In genomic region chr3:182807056-182807455, GRCh38 we compare ENCODE assay signal across 23 cellular contexts. TPM values are rescaled to one million over a fixed set of nuclear protein-coding genes. Genes with fewer than 3 reads are reported as not detected.
A peak's percentile ranks its signal among the peaks of the same experiment; 100 is the strongest.
DNase-seq lines count a peak whose midpoint lies in the region; ATAC-seq, FAIRE-seq and TF ChIP-seq lines count a peak whose summit lies in the region.
"Had no signal": no experiment of that assay in that cellular context is flagged by ENCODE, and none has a peak within 500 bp of the region (broad histone marks: within the 10 kb centered on the region; RNA-seq: fewer than 3 reads in every experiment).

No MANE protein-coding gene starts in this region.

- H3K4me3 Mint-ChIP-seq in activated naive CD4-positive, alpha-beta T cell treated with anti-CD3 and anti-CD28 coated beads, Interleukin-2, amount 50 U/mL, for 24 hours, result no peak overlapping the region
- peak overlapping the region in 7 of 10 donors; percentile 8 to 30 (median 14) for H3K4me3 Mint-ChIP-seq in naive thymus-derived CD8-positive, alpha-beta T cell
- no peak overlapping the region for H3K4me3 Mint-ChIP-seq in activated CD4-positive, alpha-beta memory T cell treated with anti-CD3 and anti-CD28 coated beads, Interleukin-2, amount 10 ng/mL, durations not matched to agents 7 days and 5 days
- H3K4me3 Mint-ChIP-seq: GM23338 had no signal

- no peak overlapping the region for H3K4me2 ChIP-seq in K562 (ENCODE audit: insufficient read depth, low read length)
- H3K4me2 ChIP-seq: BLaER1 treated with 17β-estradiol and CSF1 and Interleukin-3, amounts not matched to agents 10 nM and 100 nM; GM23338 had no signal

- no peak for ATAC-seq in K562
- ATAC-seq in naive thymus-derived CD8-positive, alpha-beta T cell, result no peak
- ATAC-seq: GM23338, HCT116, Panc1 had no signal

- H3K27me3 Mint-ChIP-seq in activated naive CD4-positive, alpha-beta T cell treated with anti-CD3 and anti-CD28 coated beads, Interleukin-2, amount 50 U/mL, for 24 hours, result no peaks in the 10 kb centered on the region
- H3K27me3 Mint-ChIP-seq in naive thymus-derived CD8-positive, alpha-beta T cell, result no peaks in the 10 kb centered on the region
- H3K27me3 Mint-ChIP-seq in activated CD4-positive, alpha-beta memory T cell treated with anti-CD3 and anti-CD28 coated beads, Interleukin-2, amount 10 ng/mL, durations not matched to agents 7 days and 5 days, result no peaks in the 10 kb centered on the region
- H3K27me3 Mint-ChIP-seq: IgD-negative memory B cell had no signal

- TF ChIP-seq CTCF in K562 (IDR thresholded peaks at IDR 0.05 in 2 of 3, conservative IDR thresholded peaks at IDR 0.05 in 1 of 3; ENCODE audit: insufficient read depth in 2 of 3, low read depth in 1 of 3, low read length in 3 of 3), result no peak

- intact Hi-C loops in K562 (cut with micrococcal nuclease), result no loop called here

- H3K27me3 ChIP-seq in K562 (ENCODE audit: control insufficient read depth in 2 of 2, insufficient read depth in 2 of 2, low read length in 2 of 2), result no peaks in the 10 kb centered on the region
- H3K27me3 ChIP-seq: BLaER1 treated with 17β-estradiol and CSF1 and Interleukin-3, amounts not matched to agents 10 nM and 100 nM had no signal

- H3K9me3 ChIP-seq in K562 (replicated peaks; ENCODE audit: control insufficient read depth, insufficient read depth, low read depth, low read length), result no peaks in the 10 kb centered on the region

- WGBS in K562 (ENCODE audit: insufficient coverage, low coverage, missing lambda C conversion rate), result 0% methylated on average over 1 of the region's 1 CpG

- CTCF ChIA-PET in K562 (lab: Yijun Ruan, JAX; ENCODE audit: low intra/inter-chr PET ratio), result interaction anchor here (0.6 kb wide), 1 partner anchor 1879 kb away, joined by 3 read pairs; no protein-coding TSS in a partner anchor
- CTCF ChIA-PET in activated CD4-positive, alpha-beta memory T cell treated with anti-CD3 and anti-CD28 coated beads, Interleukin-2, amount 10 ng/mL, durations not matched to agents 7 days and 5 days (lab: Charles Lee), result interaction anchor here (1.2 to 2.1 kb wide), 2 partner anchors 11 to 13 kb away, joined by 3 to 6 read pairs; no protein-coding TSS in a partner anchor

- no peak for DNase-seq in activated naive CD4-positive, alpha-beta T cell treated with Interleukin-2 at 50 U/mL for 16 hours
- DNase-seq in SK-N-DZ (ENCODE audit: low spot score) (peak; percentile 67), K562 (ENCODE audit: extremely low read depth in 1 of 4, low spot score in 3 of 4) (no peak), inferior parietal cortex (ENCODE audit: extremely low spot score) (no peak)
- DNase-seq in naive thymus-derived CD8-positive, alpha-beta T cell, result no peak
- no peak for DNase-seq in activated CD4-positive, alpha-beta memory T cell treated with anti-CD3 and anti-CD28 coated beads, Interleukin-2, amount 10 ng/mL, durations not matched to agents 7 days and 5 days
- no peak for DNase-seq in stimulated activated CD4-positive, alpha-beta T cell treated with anti-CD3 and anti-CD28 coated beads, Interleukin-15, amount 100 ng/mL, for 24 hours
- DNase-seq: 8988T, Karpas-422, MV-4-11, NCI-H1105 treated with DMSO at 0.1 percent for 48 hours, NCI-H2029 treated with DMSO at 0.1 percent for 48 hours, NCI-H226, NCI-H510A treated with DMSO at 0.1 percent for 48 hours, NCI-H774, SIG-M5 had no signal

- peaks cover 7% of the 10 kb centered on the region for H3K36me3 Mint-ChIP-seq in activated naive CD4-positive, alpha-beta T cell treated with anti-CD3 and anti-CD28 coated beads, Interleukin-2, amount 50 U/mL, for 24 hours
- peaks cover 0 to 28% (median 0%) of the 10 kb centered on the region in 3 donors for H3K36me3 Mint-ChIP-seq in naive thymus-derived CD8-positive, alpha-beta T cell
- peaks cover 18% of the 10 kb centered on the region for H3K36me3 Mint-ChIP-seq in activated CD4-positive, alpha-beta memory T cell treated with anti-CD3 and anti-CD28 coated beads, Interleukin-2, amount 10 ng/mL, durations not matched to agents 7 days and 5 days (ENCODE audit: low read depth)

- no peak overlapping the region for H2AFZ ChIP-seq in K562 (ENCODE audit: low read depth, low read length)
- H2AFZ ChIP-seq: GM23338 had no signal

- POLR2A ChIA-PET in K562 (lab: Yijun Ruan, JAX), result interaction anchor here (1.3 to 1.9 kb wide), 3 partner anchors 9 to 11 kb away, joined by 4 read pairs; no protein-coding TSS in a partner anchor
- POLR2A ChIA-PET in naive thymus-derived CD8-positive, alpha-beta T cell (lab: Charles Lee), result interaction anchor here (0.9 kb wide), 1 partner anchor 13 kb away, joined by 4 read pairs; no protein-coding TSS in a partner anchor
- POLR2A ChIA-PET in activated CD4-positive, alpha-beta memory T cell treated with anti-CD3 and anti-CD28 coated beads, Interleukin-2, amount 10 ng/mL, durations not matched to agents 7 days and 5 days (lab: Charles Lee), result interaction anchor here (1.3 to 1.5 kb wide), 2 partner anchors 13 to 14 kb away, joined by 3 to 4 read pairs; partner anchors contain the start of gene ATP11B

- no TSS peak for BruUV-seq in K562 (replicated peaks; lab: Mats Ljungman, UMichigan)

- H4K20me1 ChIP-seq in K562 (replicated peaks; ENCODE audit: control insufficient read depth, insufficient read depth, low read length), result 0 out of 2 replicates have a peak, but pooled peaks cover 3% of the 10 kb centered on the region

- H3K36me3 ChIP-seq in K562 (ENCODE audit: control insufficient read depth, insufficient read depth, low read length), result no peaks in the 10 kb centered on the region

- no peaks in the 10 kb centered on the region for H3K9me3 Mint-ChIP-seq in activated naive CD4-positive, alpha-beta T cell treated with anti-CD3 and anti-CD28 coated beads, Interleukin-2, amount 50 U/mL, for 24 hours
- H3K9me3 Mint-ChIP-seq in naive thymus-derived CD8-positive, alpha-beta T cell, result no peaks in the 10 kb centered on the region
- H3K9me3 Mint-ChIP-seq in activated CD4-positive, alpha-beta memory T cell treated with anti-CD3 and anti-CD28 coated beads, Interleukin-2, amount 10 ng/mL, durations not matched to agents 7 days and 5 days, result no peaks in the 10 kb centered on the region
- H3K9me3 Mint-ChIP-seq: GM23338, IgD-negative memory B cell had no signal

- no peak for FAIRE-seq in K562 (lab: Jason Lieb, UNC)
- FAIRE-seq: G401.6 had no signal

- H3K4me3 ChIP-seq in K562, result no peak overlapping the region
- H3K4me3 ChIP-seq: BLaER1 treated with 17β-estradiol and CSF1 and Interleukin-3, amounts not matched to agents 10 nM and 100 nM; GM23338 had no signal

- H3K4me1 ChIP-seq in K562 (replicated peaks in 1 of 2; ENCODE audit: control insufficient read depth in 2 of 2, insufficient read depth in 2 of 2, low read length in 2 of 2), result peaks cover 10 to 40% of the 10 kb centered on the region in 2 experiments

- TF ChIP-seq RAD21 in K562 (CRISPR knock-in tag; conservative IDR thresholded peaks at IDR 0.05 in 1 of 2, IDR thresholded peaks at IDR 0.05 in 1 of 2), result no peak

- no peak for TF ChIP-seq EP300 in K562 (IDR thresholded peaks at IDR 0.05; ENCODE audit: low read length)

- no peak overlapping the region; the same call in 2 of the 3 replicates for H3K27ac ChIP-seq in K562 (ENCODE audit: extremely low read depth, low read depth, low read length)
- H3K27ac ChIP-seq: BLaER1 treated with 17β-estradiol and CSF1 and Interleukin-3, amounts not matched to agents 10 nM and 100 nM had no signal

- H3K79me2 ChIP-seq in K562 (ENCODE audit: control insufficient read depth, insufficient read depth, low read length), result peaks cover 99% of the 10 kb centered on the region

- H3K9me1 ChIP-seq in K562 (ENCODE audit: control insufficient read depth, insufficient read depth, low read length), result no peaks in the 10 kb centered on the region

- in situ Hi-C loops in K562 (cut with MboI), result no loop called here

- H3K9ac ChIP-seq in K562 (ENCODE audit: insufficient read depth in 1 of 2, low read depth in 2 of 2, low read length in 2 of 2), result no peak overlapping the region
- H3K9ac ChIP-seq: BLaER1 treated with 17β-estradiol and CSF1 and Interleukin-3, amounts not matched to agents 10 nM and 100 nM had no signal

- no peak for TF ChIP-seq POLR2A in K562 (conservative IDR thresholded peaks at IDR 0.05)

- H3K27ac Mint-ChIP-seq in activated naive CD4-positive, alpha-beta T cell treated with anti-CD3 and anti-CD28 coated beads, Interleukin-2, amount 50 U/mL, for 24 hours, result peak overlapping the region; percentile 6
- H3K27ac Mint-ChIP-seq in naive thymus-derived CD8-positive, alpha-beta T cell, result peak overlapping the region in 1 of 10 donors; percentile 9
- no peak overlapping the region for H3K27ac Mint-ChIP-seq in activated CD4-positive, alpha-beta memory T cell treated with anti-CD3 and anti-CD28 coated beads, Interleukin-2, amount 10 ng/mL, durations not matched to agents 7 days and 5 days
- H3K27ac Mint-ChIP-seq: GM23338, IgD-negative memory B cell had no signal

- peaks cover 86% of the 10 kb centered on the region for H3K4me1 Mint-ChIP-seq in activated naive CD4-positive, alpha-beta T cell treated with anti-CD3 and anti-CD28 coated beads, Interleukin-2, amount 50 U/mL, for 24 hours
- peaks cover 37 to 86% (median 77%) of the 10 kb centered on the region in 4 donors for H3K4me1 Mint-ChIP-seq in naive thymus-derived CD8-positive, alpha-beta T cell
- peaks cover 36% of the 10 kb centered on the region for H3K4me1 Mint-ChIP-seq in activated CD4-positive, alpha-beta memory T cell treated with anti-CD3 and anti-CD28 coated beads, Interleukin-2, amount 10 ng/mL, durations not matched to agents 7 days and 5 days

RNA-seq across cellular contexts. Expression of gene ATP11B, which starts 13.8 kb away (rescaled TPM):
- 9.5 and 10.1 TPM in 2 replicates for polyA plus RNA-seq in SK-N-DZ (2014; cell fraction: cytosol; rRNA removed)
- 18.1 and 18.4 TPM in 2 replicates for polyA plus RNA-seq in SK-N-DZ (2014; cell fraction: nucleus; rRNA removed)
- 31.7 and 147 TPM in 2 replicates for total RNA-seq in K562 (2011; cell fraction: chromatin; rRNA removed; ENCODE audit: low replicate concordance)
- total RNA-seq in K562 (2011; cell fraction: nucleolus; rRNA removed), result 23.2 and 28.2 TPM in 2 replicates
- total RNA-seq in K562 (2011; cell fraction: nucleoplasm; rRNA removed), result 65.4 and 117 TPM in 2 replicates
- total RNA-seq in K562 (2014; rRNA removed) (39.0 and 68.7 TPM in 2 replicates), K562 (2014; rRNA removed; fragmentation: Illumina TruSeq; extraction: Trizol) (61.1 and 70.3 TPM in 2 replicates), K562 (2015; rRNA removed; fragmentation: Illumina TruSeq; extraction: Trizol) (50.3 and 55.6 TPM in 2 replicates), K562 (2021) (67.3 and 67.6 TPM in 2 replicates)
- polyA plus RNA-seq in K562 (2011; rRNA removed) (29.3 and 41.8 TPM in 2 replicates), K562 (2014; fragmentation: Illumina TruSeq; extraction: Trizol) (33.1 and 40.2 TPM in 2 replicates), K562 (2014; fragmentation: Nextera tagmentation; extraction: Ambion mirVana) (10 to 100 TPM; 11.9 to 12.1 TPM), K562 (2014; rRNA removed) (23.6 and 27.0 TPM in 2 replicates)
- 6.7 and 16.4 TPM in 2 replicates for polyA plus RNA-seq in K562 (2011; cell fraction: cytosol; rRNA removed)
- polyA plus RNA-seq in K562 (2011; cell fraction: nucleus; rRNA removed), result 32.1 and 43.8 TPM in 2 replicates
- polyA plus RNA-seq in K562 (2012), result 21.7 and 24.7 TPM in 2 replicates
- 66.2 and 72.6 TPM in 2 replicates for polyA minus RNA-seq in K562 (2011; rRNA and poly(A)+ RNA removed)
- polyA minus RNA-seq in K562 (2011; cell fraction: cytosol; rRNA and poly(A)+ RNA removed), result 32.9 and 52.5 TPM in 2 replicates
- polyA minus RNA-seq in K562 (2011; cell fraction: nucleus; rRNA and poly(A)+ RNA removed), result 38.0 and 60.2 TPM in 2 replicates
- 100 to 1,000 TPM; 116 to 125 TPM for total RNA-seq in naive thymus-derived CD8-positive, alpha-beta T cell
- polyA plus RNA-seq in naive thymus-derived CD8-positive, alpha-beta T cell, result 10 to 100 TPM; 31.6 to 48.7 (median 39.5) TPM
- total RNA-seq in activated CD4-positive, alpha-beta memory T cell treated with anti-CD3 and anti-CD28 coated beads, Interleukin-2, amount 10 ng/mL, durations not matched to agents 7 days and 5 days, result 100 to 1,000 TPM; 128 to 131 TPM

Comparison
In these comparisons a context has a peak if more than half of its experiments do, and no peak if none do; other contexts are left out.
1. H3K4me3 Mint-ChIP-seq: peak in naive thymus-derived CD8-positive, alpha-beta T cell (7 of 10); none in activated naive CD4-positive, alpha-beta T cell treated with anti-CD3 and anti-CD28 coated beads, Interleukin-2, amount 50 U/mL, for 24 hours (single experiment) and activated CD4-positive, alpha-beta memory T cell treated with anti-CD3 and anti-CD28 coated beads, Interleukin-2, amount 10 ng/mL, durations not matched to agents 7 days and 5 days (single experiment).